9 cellular contexts compared by ENCODE assay signal in the genomic region with DNA sequence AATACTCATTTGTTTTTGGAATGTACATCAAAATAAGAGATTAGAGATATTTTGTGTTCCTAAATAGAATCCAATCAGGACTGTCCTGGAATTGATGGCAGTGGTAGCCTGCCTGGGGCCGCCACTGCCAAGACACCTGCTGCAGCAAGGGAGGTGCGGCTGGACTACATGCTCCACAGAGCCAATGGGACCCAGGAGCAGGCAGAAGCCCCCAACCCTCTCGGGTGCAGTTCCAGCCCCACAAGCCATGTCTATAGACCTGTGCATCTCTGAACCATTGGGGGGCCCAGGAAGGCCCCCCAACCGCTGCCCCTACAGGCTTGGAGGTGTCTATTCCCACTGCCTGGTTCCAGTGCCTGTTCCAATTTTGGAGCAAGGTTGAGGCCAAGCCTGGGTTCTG.
"Had no signal": no experiment of that assay in that cellular context is flagged by ENCODE, and none has a peak within 500 bp of the region (broad histone marks: within the 10 kb centered on the region; RNA-seq: fewer than 3 reads in every experiment).

No MANE protein-coding gene starts in this region.

- H3K27ac Mint-ChIP-seq: GM23338, H9, HFFc6 had no signal

- H3K4me3 Mint-ChIP-seq: GM23338, H9, HFFc6 had no signal

- H3K9me3 ChIP-seq: HAP-1 had no signal

- DNase-seq: GM23248, GOT3, H7, H9, HCEC 1CT, HFFc6 had no signal

- H3K36me3 ChIP-seq: HAP-1 had no signal

- H2AFZ ChIP-seq: GM23248, GM23338 had no signal

- H3K4me3 ChIP-seq: GM23248, GM23338, HAP-1 had no signal

- H3K9ac ChIP-seq: GM23248 had no signal

- H3K4me2 ChIP-seq: GM23338 had no signal

- ATAC-seq: GM23338, HCT116 had no signal

- H3K27ac ChIP-seq: GM23248 had no signal
